Comparison of ENCODE assay signal across 15 cellular contexts in the genomic region with DNA sequence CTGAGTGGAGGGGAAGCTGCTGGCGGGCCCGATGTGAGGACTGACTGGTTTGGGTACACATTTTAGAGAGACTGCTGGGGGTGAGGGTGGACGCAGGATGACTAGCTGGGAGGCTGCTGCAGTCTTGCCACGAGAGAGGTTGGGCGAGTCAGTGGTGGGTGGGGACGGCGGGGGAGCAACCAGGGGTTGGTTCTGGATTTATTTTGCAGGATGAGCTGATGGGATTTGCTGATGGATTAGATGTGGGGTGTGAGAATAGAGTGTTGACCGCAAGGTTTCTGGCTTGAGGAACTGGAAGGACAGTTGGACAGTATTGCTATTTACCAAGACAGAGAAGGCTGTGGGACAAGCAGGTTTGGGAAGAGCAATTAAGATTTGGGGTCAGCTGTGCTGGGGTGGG. TPM values are rescaled to one million over a fixed set of nuclear protein-coding genes. Genes with fewer than 3 reads are reported as not detected.
A peak's percentile ranks its signal among the peaks of the same experiment; 100 is the strongest.
DNase-seq lines count a peak whose midpoint lies in the region; ATAC-seq and TF ChIP-seq lines count a peak whose summit lies in the region.
"Had no signal": no experiment of that assay in that cellular context is flagged by ENCODE, and none has a peak within 500 bp of the region (broad histone marks: within the 10 kb centered on the region; RNA-seq: fewer than 3 reads in every experiment).

No MANE protein-coding gene starts in this region.

- peaks cover 75% of the 10 kb centered on the region for H3K4me1 Mint-ChIP-seq in dendritic cell treated with granulocyte-macrophage colony-stimulating factor and Interleukin-4, amounts not matched to agents 40 ng/mL and 50 ng/mL, for 4 days (ENCODE audit: low read depth)
- H3K4me1 Mint-ChIP-seq in type B pancreatic cell (ENCODE audit: unreplicated experiment), result peaks cover 68% of the 10 kb centered on the region
- H3K4me1 Mint-ChIP-seq: activated naive CD8-positive, alpha-beta T cell treated with anti-CD3 and anti-CD28 coated beads, Interleukin-2, amount 50 U/mL, for 24 hours had no signal

- TF ChIP-seq CTCF in heart left ventricle (IDR thresholded peaks at IDR 0.05) (no peak), type B pancreatic cell (conservative IDR thresholded peaks at IDR 0.05) (no peak)

- TF ChIP-seq POLR2A in heart left ventricle (IDR thresholded peaks at IDR 0.05), result no peak

- DNase-seq in heart left ventricle, result no peak
- no peak for DNase-seq in left ventricle myocardium superior
- peak; percentile 91 for DNase-seq in myocyte (ENCODE audit: low read depth)
- no peak for DNase-seq in type B pancreatic cell (ENCODE audit: extremely low spot score, unreplicated experiment)
- DNase-seq in SKM-1 (lab: John Stamatoyannopoulos, UW; ENCODE audit: unreplicated experiment), result no peak
- DNase-seq in stimulated activated CD4-positive, alpha-beta T cell treated with anti-CD3 and anti-CD28 coated beads, Interleukin-15, amount 100 ng/mL, for 24 hours, result no peak
- DNase-seq: 8988T; activated naive CD8-positive, alpha-beta T cell treated with anti-CD3 and anti-CD28 coated beads, Interleukin-2, amount 50 U/mL, for 24 hours; Calu3; naive B cell; NCI-H2107; PC-9; T1000 had no signal

- 62 to 80% (median 72%) methylated on average over 8 of the region's 8 CpGs for WGBS in heart left ventricle, 4 donors

- H3K9me3 ChIP-seq in heart left ventricle, result no peaks in the 10 kb centered on the region

- H3K27ac ChIP-seq in heart left ventricle, result peak overlapping the region in 9 of 12 donors; percentile 37 to 86 (median 81)
- H3K27ac ChIP-seq: PC-9 had no signal

- no peaks in the 10 kb centered on the region for H3K27me3 ChIP-seq in heart left ventricle

- H3K9me3 Mint-ChIP-seq in dendritic cell treated with granulocyte-macrophage colony-stimulating factor and Interleukin-4, amounts not matched to agents 40 ng/mL and 50 ng/mL, for 4 days, result no peaks in the 10 kb centered on the region
- no peaks in the 10 kb centered on the region for H3K9me3 Mint-ChIP-seq in type B pancreatic cell
- H3K9me3 Mint-ChIP-seq: activated naive CD8-positive, alpha-beta T cell treated with anti-CD3 and anti-CD28 coated beads, Interleukin-2, amount 50 U/mL, for 24 hours; naive B cell had no signal

- no peak overlapping the region for H3K4me3 ChIP-seq in heart left ventricle
- H3K4me3 ChIP-seq: PC-9 had no signal

- H3K36me3 ChIP-seq in heart left ventricle, result peaks cover 0 to 3% (median 0%) of the 10 kb centered on the region in 9 donors

- peaks cover 38 to 100% (median 98%) of the 10 kb centered on the region in 12 donors for H3K4me1 ChIP-seq in heart left ventricle

- peak overlapping the region; percentile 6 for H3K27ac Mint-ChIP-seq in dendritic cell treated with granulocyte-macrophage colony-stimulating factor and Interleukin-4, amounts not matched to agents 40 ng/mL and 50 ng/mL, for 4 days
- H3K27ac Mint-ChIP-seq in type B pancreatic cell, result peak overlapping the region; percentile 90
- H3K27ac Mint-ChIP-seq: activated naive CD8-positive, alpha-beta T cell treated with anti-CD3 and anti-CD28 coated beads, Interleukin-2, amount 50 U/mL, for 24 hours had no signal

- H3K27me3 Mint-ChIP-seq in dendritic cell treated with granulocyte-macrophage colony-stimulating factor and Interleukin-4, amounts not matched to agents 40 ng/mL and 50 ng/mL, for 4 days, result no peaks in the 10 kb centered on the region
- H3K27me3 Mint-ChIP-seq in type B pancreatic cell, result no peaks in the 10 kb centered on the region
- H3K27me3 Mint-ChIP-seq: activated naive CD8-positive, alpha-beta T cell treated with anti-CD3 and anti-CD28 coated beads, Interleukin-2, amount 50 U/mL, for 24 hours; naive B cell had no signal

- no peak for ATAC-seq in heart left ventricle
- ATAC-seq in left ventricle myocardium superior, result no peak
- no peak for ATAC-seq in GM19452 (IDR thresholded peaks at IDR 0.05; ENCODE audit: unreplicated experiment)
- ATAC-seq: activated naive CD8-positive, alpha-beta T cell treated with anti-CD3 and anti-CD28 coated beads, Interleukin-2, amount 50 U/mL, for 24 hours had no signal

- intact Hi-C loops in heart left ventricle (cut with DNase I), result no loop called here
- intact Hi-C loops in left ventricle myocardium superior (cut with micrococcal nuclease), result no loop called here
- intact Hi-C loops in dendritic cell treated with granulocyte-macrophage colony-stimulating factor and Interleukin-4, amounts not matched to agents 40 ng/mL and 50 ng/mL, for 4 days (cut with micrococcal nuclease), result no loop called here

- H3K36me3 Mint-ChIP-seq in dendritic cell treated with granulocyte-macrophage colony-stimulating factor and Interleukin-4, amounts not matched to agents 40 ng/mL and 50 ng/mL, for 4 days (ENCODE audit: low read depth), result peaks cover 40% of the 10 kb centered on the region
- H3K36me3 Mint-ChIP-seq in type B pancreatic cell, result no peaks in the 10 kb centered on the region
- H3K36me3 Mint-ChIP-seq: naive B cell had no signal

- no peak overlapping the region for H3K4me3 Mint-ChIP-seq in dendritic cell treated with granulocyte-macrophage colony-stimulating factor and Interleukin-4, amounts not matched to agents 40 ng/mL and 50 ng/mL, for 4 days
- peak overlapping the region; percentile 36 for H3K4me3 Mint-ChIP-seq in type B pancreatic cell
- H3K4me3 Mint-ChIP-seq: activated naive CD8-positive, alpha-beta T cell treated with anti-CD3 and anti-CD28 coated beads, Interleukin-2, amount 50 U/mL, for 24 hours had no signal

RNA-seq across cellular contexts. Expression of a gene that starts 5.8 kb away (rescaled TPM):
- total RNA-seq in heart left ventricle (100 to 1,000 TPM in 2 of 9 donors, 10 to 100 TPM in 7; 50.2 to 156 (median 68.5) TPM), left ventricle myocardium superior (57.9 TPM), myocyte (73.7 and 105 TPM in 2 replicates), type B pancreatic cell (ENCODE audit: low replicate concordance) (96.5 and 101 TPM in 2 replicates)
- 10 to 100 TPM; 32.1 to 53.5 TPM for polyA plus RNA-seq in heart left ventricle
- polyA plus RNA-seq in myocyte (2012), result 353 TPM

RNA-seq across cellular contexts. Expression of a gene that starts 52.6 kb away (rescaled TPM):
- total RNA-seq in heart left ventricle, result 1,000 to 10,000 TPM; 1,031 to 1,428 (median 1,294) TPM
- polyA plus RNA-seq in heart left ventricle, result 1,000 to 10,000 TPM; 1,822 to 3,474 TPM
- 1,255 TPM for total RNA-seq in left ventricle myocardium superior
- total RNA-seq in myocyte, result 1,461 and 1,734 TPM in 2 replicates
- 2,827 TPM for polyA plus RNA-seq in myocyte (2012)
- 2,469 and 2,543 TPM in 2 replicates for total RNA-seq in type B pancreatic cell (ENCODE audit: low replicate concordance)
